In the genomic region with DNA sequence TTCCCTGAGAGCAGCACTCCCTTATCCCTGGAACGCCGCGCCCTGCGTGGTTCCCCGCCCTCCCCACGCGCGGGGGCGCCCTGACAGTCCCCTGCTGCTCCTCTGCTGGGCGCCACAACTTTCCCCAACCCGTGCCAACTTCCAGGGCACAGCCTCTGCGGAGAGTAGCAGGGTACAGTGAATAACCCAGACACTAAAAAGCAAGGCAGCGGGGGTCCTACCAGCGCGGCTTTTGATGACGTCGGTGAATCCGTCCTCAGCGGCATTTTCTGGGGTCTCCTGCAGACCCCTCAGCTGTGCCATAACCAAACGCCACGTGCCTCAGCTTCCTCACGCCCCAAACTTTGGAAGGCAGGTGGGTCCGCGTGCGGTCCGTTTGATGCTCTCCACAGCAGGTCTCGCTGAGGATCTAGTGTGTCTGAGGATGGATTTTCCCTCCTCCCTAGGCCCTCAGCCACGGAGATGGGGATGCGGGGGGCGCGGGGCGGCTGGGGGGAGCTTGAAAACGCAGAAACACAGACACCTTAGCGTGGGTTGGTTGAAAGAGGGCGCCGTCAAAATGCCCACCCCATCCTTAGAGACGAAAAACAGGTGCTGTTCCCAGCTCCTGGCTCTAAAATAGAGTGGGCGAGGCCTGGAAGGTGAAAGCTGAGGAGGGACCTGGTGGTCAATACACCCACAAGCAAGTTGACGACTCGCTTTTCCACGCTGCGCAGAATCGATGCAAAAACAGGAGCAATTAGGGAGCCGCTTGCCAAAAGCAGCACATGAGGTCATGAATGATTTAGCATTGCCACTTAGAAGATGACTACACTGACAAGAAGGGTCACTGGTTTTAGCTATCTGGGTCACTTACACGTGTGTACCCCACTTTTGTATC, we compare ENCODE assay signal across 10 cellular contexts.
A peak's percentile ranks its signal among the peaks of the same experiment; 100 is the strongest.
DNase-seq lines count a peak whose midpoint lies in the region; ATAC-seq and TF ChIP-seq lines count a peak whose summit lies in the region.
"Had no signal": no experiment of that assay in that cellular context is flagged by ENCODE, and none has a peak within 500 bp of the region (broad histone marks: within the 10 kb centered on the region; RNA-seq: fewer than 3 reads in every experiment).

No MANE protein-coding gene starts in this region.

- H2BK5ac ChIP-seq in neuronal stem cell (ENCODE audit: low read length) = no peak overlapping the region

- no peak overlapping the region for H2AFZ ChIP-seq in SK-N-SH (ENCODE audit: low read depth)
- peak overlapping the region; percentile 82 for H2AFZ ChIP-seq in neuronal stem cell (ENCODE audit: low read length)

- H2BK15ac ChIP-seq in neuronal stem cell (ENCODE audit: low read length) = no peak overlapping the region

- H3K9me3 ChIP-seq in SK-N-SH = no peaks in the 10 kb centered on the region
- H3K9me3 ChIP-seq in neuronal stem cell (replicated peaks in 1 of 2; ENCODE audit: control insufficient read depth in 2 of 2, insufficient read depth in 1 of 2, low read depth in 1 of 2, low read length in 2 of 2) = no peaks in the 10 kb centered on the region
- H3K9me3 ChIP-seq in uterus = no peaks in the 10 kb centered on the region

- H2AK5ac ChIP-seq in neuronal stem cell (ENCODE audit: low read depth, low read length) = no peak overlapping the region

- H3K4me3 ChIP-seq in SK-N-SH (ENCODE audit: low read depth in 2 of 2, low read length in 1 of 2) (0 out of 4 replicates have a peak overlapping the region, but pooled peaks of 1 of the 2 experiments have one; percentile 27), neuronal stem cell (ENCODE audit: low read length in 2 of 2) (peak overlapping the region; percentile 42 to 77), uterus (peak overlapping the region; percentile 33 to 35)

- H3K27ac ChIP-seq in SK-N-SH (ENCODE audit: low read depth in 2 of 2, low read length in 1 of 2) (no peak overlapping the region), neuronal stem cell (replicated peaks; ENCODE audit: low read length) (no peak overlapping the region), uterus (peak overlapping the region; percentile 50 to 70)

- 47% methylated on average over 33 of the region's 45 CpGs for WGBS in SK-N-SH (ENCODE audit: low lambda C conversion rate)
- WGBS in neuronal stem cell (ENCODE audit: extremely low coverage in 2 of 2, insufficient read length in 2 of 2, insufficient replicate concordance in 1 of 2), 2 donors = no CpG with 5 or more reads among the region's 45 CpGs

- TF ChIP-seq CTCF in SK-N-SH (IDR thresholded peaks at IDR 0.05) = no peak
- TF ChIP-seq CTCF in uterus (IDR thresholded peaks at IDR 0.05) = no peak

- ATAC-seq in SK-N-SH treated with all-trans-retinoic acid at 6 μM for 48 hours (no peak), left ventricle myocardium superior (peak; percentile 77), GM19452 (IDR thresholded peaks at IDR 0.05; ENCODE audit: unreplicated experiment) (no peak)
- ATAC-seq: Panc1 had no signal

- TF ChIP-seq POLR2A in uterus (IDR thresholded peaks at IDR 0.05) = no peak

- H2BK120ac ChIP-seq in neuronal stem cell (ENCODE audit: low read depth, low read length) = no peak overlapping the region

- H3K4me1 ChIP-seq in SK-N-SH (ENCODE audit: control insufficient read depth in 1 of 2, insufficient read depth in 2 of 2, low read depth in 1 of 2, low read length in 1 of 2) (no peaks in the 10 kb centered on the region), neuronal stem cell (ENCODE audit: control insufficient read depth in 2 of 2, insufficient read depth in 1 of 2, low read depth in 1 of 2, low read length in 2 of 2) (no peaks in the 10 kb centered on the region), uterus (no peaks in the 10 kb centered on the region)

- no peak overlapping the region for H4K91ac ChIP-seq in neuronal stem cell (ENCODE audit: low read depth, low read length, poor library complexity)

- no peak for DNase-seq in SK-N-SH
- DNase-seq in left ventricle myocardium superior = peak; percentile 28
- DNase-seq in neuronal stem cell (ENCODE audit: low spot score) = no peak
- peak; percentile 15 to 40 for DNase-seq in uterus
- no peak for DNase-seq in 8988T
- no peak for DNase-seq in NCI-H446 treated with DMSO at 0.1 percent for 48 hours (lab: John Stamatoyannopoulos, UW)
- DNase-seq: NCI-H1694 treated with DMSO at 0.1 percent for 48 hours had no signal

- no peak overlapping the region for H3K4ac ChIP-seq in neuronal stem cell (ENCODE audit: low read length)

- intact Hi-C loops in left ventricle myocardium superior (cut with micrococcal nuclease) (no loop called here), uterus (cut with DNase I; ENCODE audit: low total_unique reads) (no loop called here)

- H3K14ac ChIP-seq in neuronal stem cell (ENCODE audit: low read length) = no peak overlapping the region

- POLR2A ChIA-PET in SK-N-SH (lab: Yijun Ruan, JAX) = no interaction called here

- CTCF ChIA-PET in SK-N-SH (lab: Yijun Ruan, JAX) = no interaction called here

- H3K27me3 ChIP-seq in SK-N-SH (ENCODE audit: insufficient read depth) = no peaks in the 10 kb centered on the region
- H3K27me3 ChIP-seq in neuronal stem cell (ENCODE audit: control insufficient read depth in 3 of 3, insufficient read depth in 3 of 3, low read depth in 1 of 3, low read length in 3 of 3) = peaks cover 0 to 10% (median 3%) of the 10 kb centered on the region in 3 experiments
- no peaks in the 10 kb centered on the region for H3K27me3 ChIP-seq in uterus

- no peak overlapping the region for H3K23ac ChIP-seq in neuronal stem cell (ENCODE audit: low read depth, low read length, poor library complexity)

- H3K36me3 ChIP-seq in SK-N-SH (replicated peaks in 1 of 2; ENCODE audit: control insufficient read depth in 1 of 2, insufficient read depth in 2 of 2, low read length in 1 of 2) (no peaks in the 10 kb centered on the region), neuronal stem cell (replicated peaks in 1 of 2; ENCODE audit: control insufficient read depth in 2 of 2, insufficient read depth in 2 of 2, low read length in 2 of 2) (no peaks in the 10 kb centered on the region), uterus (no peaks in the 10 kb centered on the region)

- TF ChIP-seq RAD21 in SK-N-SH (IDR thresholded peaks at IDR 0.05; ENCODE audit: low read length) = no peak

- H3K79me1 ChIP-seq in neuronal stem cell (ENCODE audit: low read depth, low read length) = no peaks in the 10 kb centered on the region

- H3F3A ChIP-seq in SK-N-SH (replicated peaks; ENCODE audit: insufficient read depth) = no peaks in the 10 kb centered on the region

- H2BK12ac ChIP-seq in neuronal stem cell (ENCODE audit: low read length) = no peak overlapping the region

- H3K4me2 ChIP-seq in SK-N-SH (peak overlapping the region; percentile 64; the same call in 1 of the 2 replicates), neuronal stem cell (ENCODE audit: insufficient read depth, low read length, poor library complexity, severe bottlenecking) (peak overlapping the region; percentile 60)

- H4K20me1 ChIP-seq in SK-N-SH (ENCODE audit: insufficient read depth) = no peaks in the 10 kb centered on the region

- no peak overlapping the region for H3K18ac ChIP-seq in neuronal stem cell (ENCODE audit: low read length)

- no peak for TF ChIP-seq EP300 in SK-N-SH (IDR thresholded peaks at IDR 0.05; ENCODE audit: borderline replicate concordance in 1 of 2, low read depth in 1 of 2, low read length in 1 of 2)

- H3K9ac ChIP-seq in SK-N-SH (no peak overlapping the region), neuronal stem cell (ENCODE audit: low read depth, low read length, poor library complexity) (no peak overlapping the region)

- no peak overlapping the region for H4K8ac ChIP-seq in neuronal stem cell (ENCODE audit: low read depth, low read length)

- no peaks in the 10 kb centered on the region for H3K79me2 ChIP-seq in SK-N-SH (ENCODE audit: insufficient read depth)

- no peaks in the 10 kb centered on the region for H3K9me2 ChIP-seq in SK-N-SH

TF ChIP-seq in SK-N-SH, 30 proteins besides CTCF, POLR2A, EP300 and RAD21 (continues in another document):
- TF ChIP-seq, protein P1, sequence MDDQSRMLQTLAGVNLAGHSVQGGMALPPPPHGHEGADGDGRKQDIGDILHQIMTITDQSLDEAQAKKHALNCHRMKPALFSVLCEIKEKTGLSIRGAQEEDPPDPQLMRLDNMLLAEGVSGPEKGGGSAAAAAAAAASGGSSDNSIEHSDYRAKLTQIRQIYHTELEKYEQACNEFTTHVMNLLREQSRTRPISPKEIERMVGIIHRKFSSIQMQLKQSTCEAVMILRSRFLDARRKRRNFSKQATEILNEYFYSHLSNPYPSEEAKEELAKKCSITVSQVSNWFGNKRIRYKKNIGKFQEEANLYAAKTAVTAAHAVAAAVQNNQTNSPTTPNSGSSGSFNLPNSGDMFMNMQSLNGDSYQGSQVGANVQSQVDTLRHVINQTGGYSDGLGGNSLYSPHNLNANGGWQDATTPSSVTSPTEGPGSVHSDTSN (IDR thresholded peaks at IDR 0.05) = no peak
- TF ChIP-seq CHD2 (IDR thresholded peaks at IDR 0.05; ENCODE audit: low read length, partially characterized antibody) (no peak), SMC3 (IDR thresholded peaks at IDR 0.05; ENCODE audit: low read depth, low read length) (no peak), NFIC (IDR thresholded peaks at IDR 0.05; ENCODE audit: borderline replicate concordance) (no peak), POLR2AphosphoS5 (IDR thresholded peaks at IDR 0.05; ENCODE audit: low read depth, low read length) (no peak)

TF ChIP-seq in SK-N-SH treated with all-trans-retinoic acid at 6 μM for 48 hours, 23 proteins besides CTCF, POLR2A, EP300 and RAD21 (continues in another document):
- TF ChIP-seq OSR1 (CRISPR knock-in tag; IDR thresholded peaks at IDR 0.05) (no peak), ISL1 (CRISPR knock-in tag; IDR thresholded peaks at IDR 0.05) (no peak), SNAI2 (CRISPR knock-in tag; IDR thresholded peaks at IDR 0.05) (no peak), ZFP30 (CRISPR knock-in tag; IDR thresholded peaks at IDR 0.05) (no peak), ARNTL (CRISPR knock-in tag; IDR thresholded peaks at IDR 0.05; ENCODE audit: borderline replicate concordance, low read depth) (no peak), TCF4 (CRISPR knock-in tag; IDR thresholded peaks at IDR 0.05; ENCODE audit: borderline replicate concordance) (no peak)
- TF ChIP-seq, protein P2, sequence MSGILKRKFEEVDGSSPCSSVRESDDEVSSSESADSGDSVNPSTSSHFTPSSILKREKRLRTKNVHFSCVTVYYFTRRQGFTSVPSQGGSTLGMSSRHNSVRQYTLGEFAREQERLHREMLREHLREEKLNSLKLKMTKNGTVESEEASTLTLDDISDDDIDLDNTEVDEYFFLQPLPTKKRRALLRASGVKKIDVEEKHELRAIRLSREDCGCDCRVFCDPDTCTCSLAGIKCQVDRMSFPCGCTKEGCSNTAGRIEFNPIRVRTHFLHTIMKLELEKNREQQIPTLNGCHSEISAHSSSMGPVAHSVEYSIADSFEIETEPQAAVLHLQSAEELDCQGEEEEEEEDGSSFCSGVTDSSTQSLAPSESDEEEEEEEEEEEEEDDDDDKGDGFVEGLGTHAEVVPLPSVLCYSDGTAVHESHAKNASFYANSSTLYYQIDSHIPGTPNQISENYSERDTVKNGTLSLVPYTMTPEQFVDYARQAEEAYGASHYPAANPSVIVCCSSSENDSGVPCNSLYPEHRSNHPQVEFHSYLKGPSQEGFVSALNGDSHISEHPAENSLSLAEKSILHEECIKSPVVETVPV (CRISPR knock-in tag; IDR thresholded peaks at IDR 0.05) = no peak

Comparison
In these comparisons a context has a peak if more than half of its experiments do, and no peak if none do; other contexts are left out.
1. DNase-seq: peak in left ventricle myocardium superior (single experiment) and uterus (2 of 2); none in SK-N-SH (single experiment), neuronal stem cell (single experiment), 8988T (single experiment) and NCI-H446 treated with DMSO at 0.1 percent for 48 hours (single experiment).
2. H3K27ac ChIP-seq: peak in uterus (2 of 2); none in SK-N-SH (0 of 2) and neuronal stem cell (single experiment).